In genomic region chr16:74372369-74372768, GRCh38 we compare ENCODE assay signal across 1 cellular context.
TF ChIP-seq lines count a peak whose summit lies in the region.

No MANE protein-coding gene starts in this region.

TF ChIP-seq in SK-N-SH, 30 proteins besides CTCF, POLR2A, EP300 and RAD21 (continued from another document):
- TF ChIP-seq SIN3A (IDR thresholded peaks at IDR 0.05; ENCODE audit: borderline replicate concordance, low read depth, low read length) (no peak), MEF2A (IDR thresholded peaks at IDR 0.05; ENCODE audit: borderline replicate concordance, low read depth) (no peak), EZH2phosphoT487 (IDR thresholded peaks at IDR 0.05; ENCODE audit: borderline replicate concordance, low read depth) (no peak), GABPA (IDR thresholded peaks at IDR 0.05; ENCODE audit: low read depth) (no peak), GATA2 (CRISPR knock-in tag; IDR thresholded peaks at IDR 0.05) (no peak)
- TF ChIP-seq, protein P1, sequence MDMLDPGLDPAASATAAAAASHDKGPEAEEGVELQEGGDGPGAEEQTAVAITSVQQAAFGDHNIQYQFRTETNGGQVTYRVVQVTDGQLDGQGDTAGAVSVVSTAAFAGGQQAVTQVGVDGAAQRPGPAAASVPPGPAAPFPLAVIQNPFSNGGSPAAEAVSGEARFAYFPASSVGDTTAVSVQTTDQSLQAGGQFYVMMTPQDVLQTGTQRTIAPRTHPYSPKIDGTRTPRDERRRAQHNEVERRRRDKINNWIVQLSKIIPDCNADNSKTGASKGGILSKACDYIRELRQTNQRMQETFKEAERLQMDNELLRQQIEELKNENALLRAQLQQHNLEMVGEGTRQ (IDR thresholded peaks at IDR 0.05; ENCODE audit: borderline replicate concordance, low read depth, low read length), result no peak
- TF ChIP-seq, protein P2, sequence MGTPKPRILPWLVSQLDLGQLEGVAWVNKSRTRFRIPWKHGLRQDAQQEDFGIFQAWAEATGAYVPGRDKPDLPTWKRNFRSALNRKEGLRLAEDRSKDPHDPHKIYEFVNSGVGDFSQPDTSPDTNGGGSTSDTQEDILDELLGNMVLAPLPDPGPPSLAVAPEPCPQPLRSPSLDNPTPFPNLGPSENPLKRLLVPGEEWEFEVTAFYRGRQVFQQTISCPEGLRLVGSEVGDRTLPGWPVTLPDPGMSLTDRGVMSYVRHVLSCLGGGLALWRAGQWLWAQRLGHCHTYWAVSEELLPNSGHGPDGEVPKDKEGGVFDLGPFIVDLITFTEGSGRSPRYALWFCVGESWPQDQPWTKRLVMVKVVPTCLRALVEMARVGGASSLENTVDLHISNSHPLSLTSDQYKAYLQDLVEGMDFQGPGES (IDR thresholded peaks at IDR 0.05; ENCODE audit: low read depth, low read length), result no peak
